In genomic region chr12:19800884-19801283, GRCh38 we compare ENCODE assay signal across 1 cellular context.
TF ChIP-seq lines count a peak whose summit lies in the region.

No MANE protein-coding gene starts in this region.

TF ChIP-seq in GM12878, 131 proteins besides CTCF, POLR2A, EP300 and RAD21 (continued from another document and continues in another):
- TF ChIP-seq POLR2AphosphoS5 (IDR thresholded peaks at IDR 0.05; ENCODE audit: low read length) (no peak), REST (IDR thresholded peaks at IDR 0.05; ENCODE audit: low read depth, low read length) (no peak), MTA3 (IDR thresholded peaks at IDR 0.05; ENCODE audit: borderline replicate concordance, low read length) (no peak), USF1 (IDR thresholded peaks at IDR 0.05; ENCODE audit: borderline replicate concordance, extremely low read length, insufficient read depth, low read depth, low read length) (no peak), HDAC6 (IDR thresholded peaks at IDR 0.05; ENCODE audit: unreplicated experiment) (no peak), HDAC2 (IDR thresholded peaks at IDR 0.05) (no peak), RB1 (IDR thresholded peaks at IDR 0.05; ENCODE audit: borderline replicate concordance) (no peak), ELK1 (IDR thresholded peaks at IDR 0.05; ENCODE audit: low read depth, low read length) (no peak), RELB (IDR thresholded peaks at IDR 0.05; ENCODE audit: low read depth) (peak; percentile 89), EZH2 (IDR thresholded peaks at IDR 0.05; ENCODE audit: borderline replicate concordance, control insufficient read depth, low read depth, low read length) (no peak), NFXL1 (IDR thresholded peaks at IDR 0.05; ENCODE audit: borderline replicate concordance) (no peak), ESRRA (IDR thresholded peaks at IDR 0.05; ENCODE audit: low read length) (no peak), LARP7 (IDR thresholded peaks at IDR 0.05) (no peak), POU2F2 (IDR thresholded peaks at IDR 0.05; ENCODE audit: borderline replicate concordance, low read depth, low read length) (no peak), PRDM15 (CRISPR knock-in tag; IDR thresholded peaks at IDR 0.05) (no peak), SREBF1 (IDR thresholded peaks at IDR 0.05; ENCODE audit: low read length) (no peak), ZNF592 (IDR thresholded peaks at IDR 0.05) (no peak), ATF2 (IDR thresholded peaks at IDR 0.05; ENCODE audit: low read length) (no peak), SPI1 (IDR thresholded peaks at IDR 0.05; ENCODE audit: borderline replicate concordance, insufficient read depth, low read depth, low read length) (no peak), CEBPZ (IDR thresholded peaks at IDR 0.05; ENCODE audit: low read depth, low read length) (no peak), CREB1 (IDR thresholded peaks at IDR 0.05; ENCODE audit: low read depth) (no peak), SUZ12 (IDR thresholded peaks at IDR 0.05; ENCODE audit: unreplicated experiment) (no peak), SMAD1 (IDR thresholded peaks at IDR 0.05; ENCODE audit: low read depth, partially characterized antibody) (no peak), TCF3 (IDR thresholded peaks at IDR 0.05; ENCODE audit: borderline replicate concordance, insufficient read depth, low read depth, low read length) (no peak), MEF2B (IDR thresholded peaks at IDR 0.05; ENCODE audit: partially characterized antibody, poor library complexity, severe bottlenecking) (peak; percentile 67), NR2C1 (IDR thresholded peaks at IDR 0.05) (no peak), WRNIP1 (IDR thresholded peaks at IDR 0.05; ENCODE audit: borderline replicate concordance, low read depth, low read length) (no peak), GATAD2B (conservative IDR thresholded peaks at IDR 0.05; ENCODE audit: low read depth) (no peak), CHD4 (IDR thresholded peaks at IDR 0.05) (no peak), E2F4 (IDR thresholded peaks at IDR 0.05; ENCODE audit: low read depth, low read length) (no peak), MTA2 (IDR thresholded peaks at IDR 0.05; ENCODE audit: low read depth) (peak; percentile 82), RCOR1 (conservative IDR thresholded peaks at IDR 0.05; ENCODE audit: low read depth, low read length) (no peak), STAT3 (IDR thresholded peaks at IDR 0.05; ENCODE audit: low read depth, low read length) (no peak), PAX5 (IDR thresholded peaks at IDR 0.05; ENCODE audit: borderline replicate concordance, low read depth, low read length) (no peak), GABPA (IDR thresholded peaks at IDR 0.05; ENCODE audit: low read depth) (no peak), ATF3 (IDR thresholded peaks at IDR 0.05; ENCODE audit: borderline replicate concordance, extremely low read depth, low read depth, low read length) (no peak), TAF1 (IDR thresholded peaks at IDR 0.05; ENCODE audit: borderline replicate concordance, low read depth, low read length) (no peak), MYC (IDR thresholded peaks at IDR 0.05; ENCODE audit: insufficient read depth, insufficient read length, insufficient replicate concordance, low read length, severe bottlenecking) (no peak)
